ENCODE assay signal across 1 cellular context in the genomic region with DNA sequence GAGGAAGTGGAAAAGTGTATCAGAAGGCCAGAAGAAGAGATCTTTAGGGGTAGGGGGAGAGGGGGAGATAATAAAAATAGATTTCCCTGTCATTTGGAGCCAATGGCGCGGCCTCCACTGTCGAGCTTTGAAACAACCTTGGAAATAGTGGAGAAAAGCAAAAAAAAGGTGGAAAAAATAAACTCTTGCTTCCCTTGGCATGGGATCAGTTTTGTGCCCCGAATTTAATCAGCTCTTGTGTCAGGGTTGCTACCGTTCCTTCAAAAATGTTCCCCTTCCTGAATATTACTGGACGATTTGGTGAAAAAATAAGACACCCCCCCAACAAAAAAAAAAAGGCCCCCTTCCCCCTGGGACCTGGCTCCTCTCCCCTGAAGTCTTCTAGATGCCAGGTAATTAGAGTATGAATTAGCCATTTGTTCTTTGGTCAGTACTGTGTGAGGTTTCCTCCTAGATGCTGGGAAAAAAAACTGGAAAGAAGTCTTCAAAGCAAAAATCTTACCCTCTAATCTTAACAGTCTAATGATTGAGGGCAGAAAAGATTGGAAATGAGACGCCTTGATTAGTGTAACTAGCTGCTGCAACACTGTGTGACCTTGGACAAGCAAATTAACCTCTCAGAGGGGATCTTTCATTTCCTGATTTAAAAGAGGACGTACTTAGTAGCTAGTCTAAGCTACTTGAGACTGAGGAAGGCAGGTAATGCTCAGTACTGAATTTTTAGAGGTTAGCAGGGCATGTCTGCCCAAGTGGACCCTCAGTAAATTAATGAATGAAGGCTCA.
TF ChIP-seq lines count a peak whose summit lies in the region.

No MANE protein-coding gene starts in this region.

TF ChIP-seq in A549, 52 proteins besides CTCF, POLR2A, EP300 and RAD21 (continued from another document):
- TF ChIP-seq, protein P1, sequence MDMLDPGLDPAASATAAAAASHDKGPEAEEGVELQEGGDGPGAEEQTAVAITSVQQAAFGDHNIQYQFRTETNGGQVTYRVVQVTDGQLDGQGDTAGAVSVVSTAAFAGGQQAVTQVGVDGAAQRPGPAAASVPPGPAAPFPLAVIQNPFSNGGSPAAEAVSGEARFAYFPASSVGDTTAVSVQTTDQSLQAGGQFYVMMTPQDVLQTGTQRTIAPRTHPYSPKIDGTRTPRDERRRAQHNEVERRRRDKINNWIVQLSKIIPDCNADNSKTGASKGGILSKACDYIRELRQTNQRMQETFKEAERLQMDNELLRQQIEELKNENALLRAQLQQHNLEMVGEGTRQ (IDR thresholded peaks at IDR 0.05): no peak
